7 cellular contexts compared by ENCODE assay signal in genomic region chr12:124479680-124480468, GRCh38.
DNase-seq lines count a peak whose midpoint lies in the region; ATAC-seq and TF ChIP-seq lines count a peak whose summit lies in the region.

No MANE protein-coding gene starts in this region.

- no peak for TF ChIP-seq CTCF in esophagus squamous epithelium (IDR thresholded peaks at IDR 0.05)

- no peak overlapping the region for H3K4me3 ChIP-seq in esophagus squamous epithelium

- no peaks in the 10 kb centered on the region for H3K9me3 ChIP-seq in esophagus squamous epithelium

- 59 to 61% methylated on average over 8 to 15 of the region's 19 CpGs for WGBS in esophagus squamous epithelium, 2 donors

- intact Hi-C loops in esophagus squamous epithelium (cut with DNase I) = no loop called here

- peaks cover 18 to 31% (median 22%) of the 10 kb centered on the region in 3 donors for H3K4me1 ChIP-seq in esophagus squamous epithelium

- ATAC-seq in GM21381 (IDR thresholded peaks at IDR 0.05; ENCODE audit: unreplicated experiment) (peak; percentile 18), HG03520 (IDR thresholded peaks at IDR 0.05; ENCODE audit: unreplicated experiment) (peak; percentile 16)
- peak; percentile 38 for ATAC-seq in stimulated activated naive CD8-positive, alpha-beta T cell treated with anti-CD3 and anti-CD28 coated beads, Interleukin-15, amount 100 ng/mL, for 72 hours

- H3K27ac Mint-ChIP-seq in stimulated activated naive CD8-positive, alpha-beta T cell treated with anti-CD3 and anti-CD28 coated beads, Interleukin-15, amount 100 ng/mL, for 72 hours = no peak overlapping the region

- peak overlapping the region in 1 of 2 donors; percentile 47 for H3K4me3 Mint-ChIP-seq in stimulated activated naive CD8-positive, alpha-beta T cell treated with anti-CD3 and anti-CD28 coated beads, Interleukin-15, amount 100 ng/mL, for 72 hours

- DNase-seq in esophagus squamous epithelium (lab: John Stamatoyannopoulos, UW) (no peak), hippocampal formation (lab: John Stamatoyannopoulos, UW) (no peak), dermis blood vessel endothelial cell (no peak)
- DNase-seq in stimulated activated naive CD8-positive, alpha-beta T cell treated with anti-CD3 and anti-CD28 coated beads, Interleukin-15, amount 100 ng/mL, for 72 hours = no peak
- DNase-seq in activated CD4-positive, CD25-positive, alpha-beta regulatory T cell (lab: John Stamatoyannopoulos, UW) = no peak

- H3K9me3 Mint-ChIP-seq in stimulated activated naive CD8-positive, alpha-beta T cell treated with anti-CD3 and anti-CD28 coated beads, Interleukin-15, amount 100 ng/mL, for 72 hours = peaks cover 3 to 9% of the 10 kb centered on the region in 2 donors

- peaks cover 66% of the 10 kb centered on the region for H3K4me1 Mint-ChIP-seq in stimulated activated naive CD8-positive, alpha-beta T cell treated with anti-CD3 and anti-CD28 coated beads, Interleukin-15, amount 100 ng/mL, for 72 hours

- no peaks in the 10 kb centered on the region for H3K27me3 Mint-ChIP-seq in stimulated activated naive CD8-positive, alpha-beta T cell treated with anti-CD3 and anti-CD28 coated beads, Interleukin-15, amount 100 ng/mL, for 72 hours

- H3K36me3 ChIP-seq in esophagus squamous epithelium = peaks cover 17 to 95% (median 18%) of the 10 kb centered on the region in 3 donors

- peak overlapping the region in 3 of 4 donors; percentile 12 to 61 (median 46) for H3K27ac ChIP-seq in esophagus squamous epithelium

- no peaks in the 10 kb centered on the region for H3K27me3 ChIP-seq in esophagus squamous epithelium

- no peak for TF ChIP-seq POLR2A in esophagus squamous epithelium (IDR thresholded peaks at IDR 0.05)
